In the genomic region with DNA sequence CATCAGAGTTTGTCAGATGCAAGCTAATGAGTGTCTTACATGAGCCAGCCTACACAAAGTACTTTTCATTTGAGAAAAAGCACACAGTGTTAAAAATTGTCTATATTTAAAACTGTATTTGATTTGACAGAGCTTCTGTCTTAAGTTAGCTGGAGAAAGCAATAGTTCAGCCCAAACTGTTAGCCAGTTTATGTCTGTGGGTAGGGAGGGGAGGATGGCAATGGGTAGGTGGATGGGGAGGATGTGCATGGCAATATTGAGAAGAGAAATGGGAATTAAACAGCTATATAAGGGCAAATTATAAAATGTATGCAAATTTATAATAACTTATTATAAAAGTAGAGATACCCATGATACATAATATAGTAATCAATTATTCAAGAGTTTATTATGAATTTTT, we compare ENCODE assay signal across 8 cellular contexts. TPM values are rescaled to one million over a fixed set of nuclear protein-coding genes. Genes with fewer than 3 reads are reported as not detected.
"Had no signal": no experiment of that assay in that cellular context is flagged by ENCODE, and none has a peak within 500 bp of the region (broad histone marks: within the 10 kb centered on the region; RNA-seq: fewer than 3 reads in every experiment).

No MANE protein-coding gene starts in this region.

- H3K4me1 Mint-ChIP-seq: GM23338, H9 had no signal

- DNase-seq: GM23248, GOT3, H7, H9, HCEC 1CT, HFFc6 had no signal

- H3K27ac Mint-ChIP-seq: GM23338, H9, HFFc6 had no signal

- H3K9me3 Mint-ChIP-seq: GM23338, H9, HFFc6 had no signal

- H3K4me3 Mint-ChIP-seq: GM23338, H9, HFFc6 had no signal

RNA-seq across cellular contexts. Expression of gene CDH9, which starts 31.3 kb away (rescaled TPM):
- total RNA-seq: GM23248, H4, HFFc6 had no signal
